ENCODE assay signal across 1 cellular context in genomic region chr20:36465109-36466080, GRCh38.
A peak's percentile ranks its signal among the peaks of the same experiment; 100 is the strongest.
TF ChIP-seq lines count a peak whose summit lies in the region.

No MANE protein-coding gene starts in this region.

TF ChIP-seq in K562, 482 proteins besides CTCF, POLR2A, EP300 and RAD21 (continued from another document):
- TF ChIP-seq THRA (IDR thresholded peaks at IDR 0.05) (no peak), NRF1 (conservative IDR thresholded peaks at IDR 0.05 in 1 of 2, IDR thresholded peaks at IDR 0.05 in 1 of 2) (peak; percentile 16 to 27; a peak in 1 of 4 replicates)
